12 cellular contexts compared by ENCODE assay signal in the genomic region with DNA sequence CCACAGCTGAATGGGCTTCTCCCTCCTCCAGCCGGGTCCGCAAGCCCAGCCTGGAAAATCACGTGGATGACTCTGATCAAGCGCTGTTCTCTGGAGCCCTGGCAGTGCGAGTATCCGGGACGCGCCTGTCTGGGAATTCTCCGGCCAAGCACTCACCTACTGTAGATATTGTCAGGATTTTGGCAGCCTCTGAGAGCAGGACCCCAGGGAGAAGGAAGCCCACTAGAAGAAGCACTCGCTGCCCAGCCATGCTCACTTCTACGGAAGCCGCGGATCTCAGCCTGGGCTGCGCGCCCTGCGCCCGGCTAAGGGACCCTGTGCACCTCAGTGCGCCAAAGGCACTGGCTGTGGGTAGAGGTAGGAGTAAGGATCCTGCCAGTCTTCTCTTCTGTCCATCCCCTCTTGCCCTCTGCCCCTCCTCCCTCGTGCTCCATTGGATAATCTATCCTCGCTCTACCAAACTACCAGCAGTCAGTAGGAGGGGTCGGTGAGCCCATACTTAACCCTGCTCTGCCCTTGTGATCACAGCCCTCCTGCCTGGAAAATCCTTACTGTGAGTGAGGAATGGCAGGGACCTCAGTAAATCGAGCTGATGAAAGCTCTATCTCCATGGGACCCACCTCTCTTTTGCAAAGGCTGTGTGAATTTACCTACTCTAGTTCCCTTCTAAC. TPM values are rescaled to one million over a fixed set of nuclear protein-coding genes. Genes with fewer than 3 reads are reported as not detected.
DNase-seq lines count a peak whose midpoint lies in the region; ATAC-seq, FAIRE-seq and TF ChIP-seq lines count a peak whose summit lies in the region.
"Had no signal": no experiment of that assay in that cellular context is flagged by ENCODE, and none has a peak within 500 bp of the region (broad histone marks: within the 10 kb centered on the region; RNA-seq: fewer than 3 reads in every experiment).

A gene with protein sequence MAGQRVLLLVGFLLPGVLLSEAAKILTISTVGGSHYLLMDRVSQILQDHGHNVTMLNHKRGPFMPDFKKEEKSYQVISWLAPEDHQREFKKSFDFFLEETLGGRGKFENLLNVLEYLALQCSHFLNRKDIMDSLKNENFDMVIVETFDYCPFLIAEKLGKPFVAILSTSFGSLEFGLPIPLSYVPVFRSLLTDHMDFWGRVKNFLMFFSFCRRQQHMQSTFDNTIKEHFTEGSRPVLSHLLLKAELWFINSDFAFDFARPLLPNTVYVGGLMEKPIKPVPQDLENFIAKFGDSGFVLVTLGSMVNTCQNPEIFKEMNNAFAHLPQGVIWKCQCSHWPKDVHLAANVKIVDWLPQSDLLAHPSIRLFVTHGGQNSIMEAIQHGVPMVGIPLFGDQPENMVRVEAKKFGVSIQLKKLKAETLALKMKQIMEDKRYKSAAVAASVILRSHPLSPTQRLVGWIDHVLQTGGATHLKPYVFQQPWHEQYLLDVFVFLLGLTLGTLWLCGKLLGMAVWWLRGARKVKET (minus strand): TSS at position 343 of the 671 bp plus-strand sequence. CDS start 93 bp downstream, at position 250.

- H3K9me3 ChIP-seq in BE2C (no peaks in the 10 kb centered on the region), HUES64 (ENCODE audit: insufficient read depth, low read depth, low read length) (no peaks in the 10 kb centered on the region), H1 (ENCODE audit: insufficient read depth in 2 of 2, low read depth in 1 of 2, low read length in 1 of 2) (no peaks in the 10 kb centered on the region)
- H3K9me3 ChIP-seq: pancreas had no signal

- no peak within 1 kb of the TSS for H2AK5ac ChIP-seq in H1 (ENCODE audit: low read depth, low read length)

- H2BK15ac ChIP-seq in H1 (ENCODE audit: low read length), result no peak within 1 kb of the TSS

- H3K27ac ChIP-seq in HUES64 (ENCODE audit: low read depth, low read length), result peak within 1 kb of the TSS; percentile 38; the same call in 1 of the 2 replicates
- no peak within 1 kb of the TSS for H3K27ac ChIP-seq in H1 (ENCODE audit: low read depth, low read length)
- H3K27ac ChIP-seq: pancreas had no signal

- H3K79me1 ChIP-seq in H1 (ENCODE audit: low read depth, low read length), result no peaks in the 10 kb centered on the region

- H3K79me2 ChIP-seq in H1 (ENCODE audit: control insufficient read depth in 1 of 2, insufficient read depth in 2 of 2, low read length in 2 of 2), result 0 out of 4 replicates have a peak, but pooled peaks cover 0 to 2% of the 10 kb centered on the region in 2 experiments

- H3K56ac ChIP-seq in H1 (replicated peaks; ENCODE audit: insufficient read length, low read depth, low read length), result no peak within 1 kb of the TSS

- intact Hi-C loops in activated T-helper 2 cell treated with anti-CD3 and anti-CD28 coated beads, Interferon-gamma antibody, Interleukin-2, Interleukin-4, amounts not matched to agents 10 μg/mL and 5 μg/mL and 100 μg/mL, durations not matched to agents 14 hours and 24 hours and 36 hours (cut with micrococcal nuclease), result no loop called here

- H3K9ac ChIP-seq in HUES64 (ENCODE audit: low read depth, low read length) (peak within 1 kb of the TSS; percentile 64), H1 (replicated peaks in 1 of 4; ENCODE audit: extremely low read depth in 1 of 4, low read depth in 3 of 4, low read length in 3 of 4) (peak within 1 kb of the TSS in 3 of 4 experiments; percentile 38 to 62 (median 52); a peak in 6 of 7 replicates)

- no peak; a peak in 1 of 4 replicates for TF ChIP-seq RAD21 in H1 (IDR thresholded peaks at IDR 0.05 in 1 of 2, conservative IDR thresholded peaks at IDR 0.05 in 1 of 2; ENCODE audit: low read depth in 2 of 2, low read length in 2 of 2)

- no peaks in the 10 kb centered on the region for H4K20me1 ChIP-seq in H1 (replicated peaks in 1 of 2; ENCODE audit: control insufficient read depth in 1 of 2, insufficient read depth in 2 of 2, low read length in 2 of 2)

- peak within 1 kb of the TSS; percentile 83 for H3K18ac ChIP-seq in H1 (ENCODE audit: extremely low read depth, low read length)

- no peak within 1 kb of the TSS for H2BK120ac ChIP-seq in H1 (replicated peaks; ENCODE audit: low read depth, low read length)

- ATAC-seq in GM18873 (IDR thresholded peaks at IDR 0.05; ENCODE audit: low FRiP score, unreplicated experiment), result no peak
- no peak for ATAC-seq in HG03460 (IDR thresholded peaks at IDR 0.05; ENCODE audit: unreplicated experiment)
- ATAC-seq: CD8-positive, alpha-beta T cell; pancreas had no signal

- H3K23me2 ChIP-seq in H1 (ENCODE audit: low read depth, low read length), result peaks cover 6% of the 10 kb centered on the region; the same call in 1 of the 2 replicates

- H4K91ac ChIP-seq in H1 (replicated peaks; ENCODE audit: insufficient read length, low read length), result no peak within 1 kb of the TSS

- H2BK5ac ChIP-seq in H1 (ENCODE audit: low read depth, low read length), result peak within 1 kb of the TSS; percentile 69; the same call in 1 of the 2 replicates

- POLR2A ChIA-PET in H1 (lab: Charles Lee; ENCODE audit: partially characterized antibody), result interaction anchor here (0.7 to 2.0 kb wide), 6 partner anchors 10 to 194 kb away, joined by 3 to 13 read pairs (median 3); a partner anchor contains a TSS

- no peak within 1 kb of the TSS for H2BK20ac ChIP-seq in H1 (ENCODE audit: low read length)

- peaks cover 11% of the 10 kb centered on the region for H3K4me1 Mint-ChIP-seq in neural crest cell
- H3K4me1 Mint-ChIP-seq in activated T-helper 2 cell treated with anti-CD3 and anti-CD28 coated beads, Interferon-gamma antibody, Interleukin-2, Interleukin-4, amounts not matched to agents 10 μg/mL and 5 μg/mL and 100 μg/mL, durations not matched to agents 14 hours and 24 hours and 36 hours (ENCODE audit: low read depth), result peaks cover 4% of the 10 kb centered on the region

- peaks cover 59% of the 10 kb centered on the region for H3K27me3 Mint-ChIP-seq in neural crest cell (ENCODE audit: low read depth)
- H3K27me3 Mint-ChIP-seq in activated T-helper 2 cell treated with anti-CD3 and anti-CD28 coated beads, Interferon-gamma antibody, Interleukin-2, Interleukin-4, amounts not matched to agents 10 μg/mL and 5 μg/mL and 100 μg/mL, durations not matched to agents 14 hours and 24 hours and 36 hours (ENCODE audit: low read depth), result peaks cover 51% of the 10 kb centered on the region

- no peaks in the 10 kb centered on the region for H3K4me1 ChIP-seq in BE2C
- peaks cover 6% of the 10 kb centered on the region; the same call in 1 of the 2 replicates for H3K4me1 ChIP-seq in HUES64 (ENCODE audit: insufficient read depth, low read length)
- H3K4me1 ChIP-seq in H1 (replicated peaks in 1 of 4; ENCODE audit: control insufficient read depth in 3 of 4, insufficient read depth in 4 of 4, low read length in 3 of 4), result peaks cover 0 to 6% (median 4%) of the 10 kb centered on the region in 4 experiments; a peak in 4 of 7 replicates
- H3K4me1 ChIP-seq: pancreas had no signal

- H3K9me3 Mint-ChIP-seq in neural crest cell, result no peaks in the 10 kb centered on the region
- no peaks in the 10 kb centered on the region for H3K9me3 Mint-ChIP-seq in activated T-helper 2 cell treated with anti-CD3 and anti-CD28 coated beads, Interferon-gamma antibody, Interleukin-2, Interleukin-4, amounts not matched to agents 10 μg/mL and 5 μg/mL and 100 μg/mL, durations not matched to agents 14 hours and 24 hours and 36 hours
- H3K9me3 Mint-ChIP-seq: CD8-positive, alpha-beta T cell had no signal

- peak; percentile 92 to 99 for TF ChIP-seq POLR2A in H1 (IDR thresholded peaks at IDR 0.05; ENCODE audit: control extremely low read depth in 1 of 2, low read depth in 2 of 2, low read length in 2 of 2)

- FAIRE-seq in H1 (lab: Jason Lieb, UNC), result peak; percentile 98
- FAIRE-seq: pancreas had no signal

- 0 out of 2 replicates have a peak within 1 kb of the TSS, but pooled peaks have one; percentile 31 for H2BK12ac ChIP-seq in H1 (ENCODE audit: low read depth, low read length)

- DNase-seq in BE2C (peak; percentile 22), H1 (ENCODE audit: low read depth in 1 of 2, low spot score in 2 of 2) (peak; percentile 86), neural crest cell (ENCODE audit: low read depth, low spot score) (peak; percentile 12)
- no peak for DNase-seq in stimulated activated CD4-positive, alpha-beta T cell treated with anti-CD3 and anti-CD28 coated beads, Interleukin-1b, Interleukin-23, amount 100 ng/mL, for 48 hours
- no peak for DNase-seq in activated T-helper 2 cell treated with anti-CD3 and anti-CD28 coated beads, Interferon-gamma antibody, Interleukin-2, Interleukin-4, amounts not matched to agents 10 μg/mL and 5 μg/mL and 100 μg/mL, durations not matched to agents 14 hours and 24 hours and 36 hours (ENCODE audit: low spot score)
- DNase-seq: activated naive CD4-positive, alpha-beta T cell; CD8-positive, alpha-beta T cell; hippocampal formation; pancreas had no signal

- TF ChIP-seq CTCF in BE2C (IDR thresholded peaks at IDR 0.05; ENCODE audit: low read depth, low read length) (no peak), H1 (IDR thresholded peaks at IDR 0.05; ENCODE audit: control extremely low read depth in 1 of 3, insufficient read depth in 1 of 3, low read depth in 1 of 3, low read length in 3 of 3) (peak in 2 of 3 experiments; percentile 4 to 36; a peak in 2 of 4 replicates), neural crest cell (conservative IDR thresholded peaks at IDR 0.05) (no peak)

- H3K36me3 ChIP-seq in BE2C, result no peaks in the 10 kb centered on the region
- peaks cover 6% of the 10 kb centered on the region for H3K36me3 ChIP-seq in HUES64 (ENCODE audit: insufficient read depth, low read length)
- peaks cover 0 to 12% (median 6%) of the 10 kb centered on the region in 4 experiments; a peak in 4 of 8 replicates for H3K36me3 ChIP-seq in H1 (ENCODE audit: control insufficient read depth in 2 of 4, insufficient read depth in 4 of 4, low read length in 3 of 4)
- H3K36me3 ChIP-seq: pancreas had no signal

- no peak within 1 kb of the TSS for H4K5ac ChIP-seq in H1 (ENCODE audit: insufficient read length, low read depth, low read length)

- H3K36me3 Mint-ChIP-seq in neural crest cell (ENCODE audit: low read depth), result no peaks in the 10 kb centered on the region
- no peaks in the 10 kb centered on the region for H3K36me3 Mint-ChIP-seq in activated T-helper 2 cell treated with anti-CD3 and anti-CD28 coated beads, Interferon-gamma antibody, Interleukin-2, Interleukin-4, amounts not matched to agents 10 μg/mL and 5 μg/mL and 100 μg/mL, durations not matched to agents 14 hours and 24 hours and 36 hours (ENCODE audit: low read depth)
- H3K36me3 Mint-ChIP-seq: CD8-positive, alpha-beta T cell had no signal

- peak within 1 kb of the TSS; percentile 73 for H3K4me3 Mint-ChIP-seq in neural crest cell
- H3K4me3 Mint-ChIP-seq in activated T-helper 2 cell treated with anti-CD3 and anti-CD28 coated beads, Interferon-gamma antibody, Interleukin-2, Interleukin-4, amounts not matched to agents 10 μg/mL and 5 μg/mL and 100 μg/mL, durations not matched to agents 14 hours and 24 hours and 36 hours (ENCODE audit: low read depth), result no peak within 1 kb of the TSS
- H3K4me3 Mint-ChIP-seq: CD8-positive, alpha-beta T cell had no signal

- WGBS in HUES64, result 1% methylated on average over 22 of the region's 22 CpGs
- WGBS in H1 (ENCODE audit: extremely low coverage in 1 of 2, insufficient coverage in 1 of 2, insufficient read length in 1 of 2, insufficient replicate concordance in 2 of 2, low coverage in 1 of 2, low lambda C conversion rate in 2 of 2, missing lambda C conversion rate in 1 of 2), 2 experiments, result 1% methylated on average over 21 of the region's 22 CpGs; no CpG with 5 or more reads in 1 of the 2 experiments

- H3K14ac ChIP-seq in H1 (ENCODE audit: insufficient read length), result no peak within 1 kb of the TSS

- peak within 1 kb of the TSS; percentile 98 for H2AFZ ChIP-seq in H1 (ENCODE audit: low read length)

- no peak within 1 kb of the TSS for H3K23ac ChIP-seq in H1 (ENCODE audit: insufficient read length)

- H3K4me3 ChIP-seq in BE2C (ENCODE audit: low read depth, low read length) (peak within 1 kb of the TSS; percentile 32), HUES64 (ENCODE audit: low read length) (peak within 1 kb of the TSS; percentile 77), H1 (ENCODE audit: extremely low read depth in 1 of 4, insufficient read depth in 2 of 4, low read depth in 3 of 4, low read length in 4 of 4) (peak within 1 kb of the TSS; percentile 65 to 77 (median 76))
- H3K4me3 ChIP-seq: pancreas had no signal

- H3K27me3 ChIP-seq in BE2C (peaks cover 14% of the 10 kb centered on the region), HUES64 (ENCODE audit: insufficient read depth, low read length) (peaks cover 11% of the 10 kb centered on the region), H1 (replicated peaks in 1 of 4; ENCODE audit: control insufficient read depth in 3 of 4, extremely low read depth in 1 of 4, insufficient read depth in 3 of 4, low read length in 3 of 4) (no peaks in the 10 kb centered on the region; a peak in 1 of 7 replicates)

- H3K4ac ChIP-seq in H1 (replicated peaks; ENCODE audit: insufficient read length, low read depth, low read length), result no peak within 1 kb of the TSS

- H4K8ac ChIP-seq in H1 (ENCODE audit: extremely low read depth, insufficient read depth, low read length), result no peak within 1 kb of the TSS

- no peak within 1 kb of the TSS for H3K27ac Mint-ChIP-seq in neural crest cell (ENCODE audit: unreplicated experiment)
- no peak within 1 kb of the TSS for H3K27ac Mint-ChIP-seq in activated T-helper 2 cell treated with anti-CD3 and anti-CD28 coated beads, Interferon-gamma antibody, Interleukin-2, Interleukin-4, amounts not matched to agents 10 μg/mL and 5 μg/mL and 100 μg/mL, durations not matched to agents 14 hours and 24 hours and 36 hours
- H3K27ac Mint-ChIP-seq: CD8-positive, alpha-beta T cell had no signal

- TF ChIP-seq EP300 in H1 (IDR thresholded peaks at IDR 0.05; ENCODE audit: borderline replicate concordance in 1 of 2, low read depth in 2 of 2, low read length in 2 of 2), result no peak

- CTCF ChIA-PET in H1 (lab: Charles Lee; ENCODE audit: partially characterized antibody), result interaction anchor here (0.6 to 1.7 kb wide), 11 partner anchors 12 to 575 kb away, joined by 3 to 6 read pairs (median 4); a partner anchor contains a TSS

- peak within 1 kb of the TSS; percentile 75 to 81 for H3K4me2 ChIP-seq in H1 (ENCODE audit: insufficient read depth in 1 of 2, low read depth in 2 of 2, low read length in 2 of 2)

RNA-seq across cellular contexts. Expression of the gene that starts here (rescaled TPM):
- polyA plus RNA-seq in BE2C (2012; ENCODE audit: insufficient read depth, insufficient read length, low read depth), result not detected
- polyA plus RNA-seq in HUES64 (2013, experiment 1 of 2), result 17.2 TPM
- polyA plus RNA-seq in HUES64 (2013, experiment 2 of 2), result 17.8 TPM
- 19.4 and 20.4 TPM in 2 replicates for total RNA-seq in H1 (2021; fragmentation: NEBNext Ultra II Directional; extraction: Animal tissue kit (Norgen Biotek cat#: 25700))
- 20.6 and 28.8 TPM in 2 replicates for polyA plus RNA-seq in H1 (2011; rRNA removed)
- polyA plus RNA-seq in H1 (2011; cell fraction: cytosol; rRNA removed), result 24.9 TPM
- 21.1 TPM for polyA plus RNA-seq in H1 (2011; cell fraction: nucleus; rRNA removed)
- polyA plus RNA-seq in H1 (2012, experiment 1 of 2), result 21.0 to 26.6 TPM (median 24.5 TPM) in 4 replicates
- 30.2 TPM for polyA plus RNA-seq in H1 (2012, experiment 2 of 2)
- 36.0 TPM for polyA plus RNA-seq in H1 (2013, experiment 1 of 2)
- polyA plus RNA-seq in H1 (2013, experiment 2 of 2), result 38.9 TPM
- 41.4 and 47.1 TPM in 2 replicates for polyA minus RNA-seq in H1 (2011; rRNA and poly(A)+ RNA removed)
- polyA minus RNA-seq in H1 (2011; cell fraction: cytosol; rRNA and poly(A)+ RNA removed), result 12.7 TPM
- polyA minus RNA-seq in H1 (2011; cell fraction: nucleus; rRNA and poly(A)+ RNA removed), result 24.9 TPM
- total RNA-seq in neural crest cell, result 0.64 and 0.79 TPM in 2 replicates
- not detected in 2 replicates for total RNA-seq in activated T-helper 2 cell treated with anti-CD3 and anti-CD28 coated beads, Interferon-gamma antibody, Interleukin-2, Interleukin-4, amounts not matched to agents 10 μg/mL and 5 μg/mL and 100 μg/mL, durations not matched to agents 14 hours and 24 hours and 36 hours
- total RNA-seq: CD8-positive, alpha-beta T cell had no signal

Comparison
In these comparisons a context has a peak if more than half of its experiments do, and no peak if none do; other contexts are left out.
1. RNA of the gene that starts here (total RNA-seq): 19.4 to 20.4 TPM in H1; 0.64 to 0.79 TPM in neural crest cell and not detected in activated T-helper 2 cell treated with anti-CD3 and anti-CD28 coated beads, Interferon-gamma antibody, Interleukin-2, Interleukin-4, amounts not matched to agents 10 μg/mL and 5 μg/mL and 100 μg/mL, durations not matched to agents 14 hours and 24 hours and 36 hours; every median in the first group is over 10 times any median in the second.
2. Peak in DNase-seq in neural crest cell; RNA of the gene not detected or under 1 TPM.
3. DNase-seq: peak in BE2C (single experiment) and H1 (2 of 2); none in stimulated activated CD4-positive, alpha-beta T cell treated with anti-CD3 and anti-CD28 coated beads, Interleukin-1b, Interleukin-23, amount 100 ng/mL, for 48 hours (single experiment) and activated T-helper 2 cell treated with anti-CD3 and anti-CD28 coated beads, Interferon-gamma antibody, Interleukin-2, Interleukin-4, amounts not matched to agents 10 μg/mL and 5 μg/mL and 100 μg/mL, durations not matched to agents 14 hours and 24 hours and 36 hours (single experiment).
4. CTCF ChIP-seq: peak in H1 (2 of 3); none in BE2C (single experiment) and neural crest cell (single experiment).
5. Peak in every context shown above with its lines, with median percentiles within 50 percentile points of each other: H3K4me3 ChIP-seq.